Comparison of ENCODE assay signal across 17 cellular contexts in genomic region chr10:30611041-30611440, GRCh38. TPM values are rescaled to one million over a fixed set of nuclear protein-coding genes. Genes with fewer than 3 reads are reported as not detected.
"Had no signal": no experiment of that assay in that cellular context is flagged by ENCODE, and none has a peak within 500 bp of the region (broad histone marks: within the 10 kb centered on the region; RNA-seq: fewer than 3 reads in every experiment).

No MANE protein-coding gene starts in this region.

RNA-seq across cellular contexts. Expression of gene LYZL2, which starts 18.5 kb away (rescaled TPM):
- total RNA-seq: natural killer cell, occipital lobe, osteoblast, pancreas, posterior vena cava, pulmonary artery endothelial cell, right atrium auricular region, sciatic nerve, smooth muscle cell, spleen, suprapubic skin, transverse colon, upper lobe of left lung, ureter, vagina had no signal
- polyA plus RNA-seq: neural cell, pancreas, smooth muscle cell, spleen, thymus had no signal
